In genomic region chr4:121796283-121796682, GRCh38 we compare ENCODE assay signal across 1 cellular context.
TF ChIP-seq lines count a peak whose summit lies in the region.

No MANE protein-coding gene starts in this region.

TF ChIP-seq in SK-N-SH treated with all-trans-retinoic acid at 6 μM for 48 hours, 23 proteins besides CTCF, POLR2A, EP300 and RAD21 (continued from another document):
- TF ChIP-seq, protein P1, sequence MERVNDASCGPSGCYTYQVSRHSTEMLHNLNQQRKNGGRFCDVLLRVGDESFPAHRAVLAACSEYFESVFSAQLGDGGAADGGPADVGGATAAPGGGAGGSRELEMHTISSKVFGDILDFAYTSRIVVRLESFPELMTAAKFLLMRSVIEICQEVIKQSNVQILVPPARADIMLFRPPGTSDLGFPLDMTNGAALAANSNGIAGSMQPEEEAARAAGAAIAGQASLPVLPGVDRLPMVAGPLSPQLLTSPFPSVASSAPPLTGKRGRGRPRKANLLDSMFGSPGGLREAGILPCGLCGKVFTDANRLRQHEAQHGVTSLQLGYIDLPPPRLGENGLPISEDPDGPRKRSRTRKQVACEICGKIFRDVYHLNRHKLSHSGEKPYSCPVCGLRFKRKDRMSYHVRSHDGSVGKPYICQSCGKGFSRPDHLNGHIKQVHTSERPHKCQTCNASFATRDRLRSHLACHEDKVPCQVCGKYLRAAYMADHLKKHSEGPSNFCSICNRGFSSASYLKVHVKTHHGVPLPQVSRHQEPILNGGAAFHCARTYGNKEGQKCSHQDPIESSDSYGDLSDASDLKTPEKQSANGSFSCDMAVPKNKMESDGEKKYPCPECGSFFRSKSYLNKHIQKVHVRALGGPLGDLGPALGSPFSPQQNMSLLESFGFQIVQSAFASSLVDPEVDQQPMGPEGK (CRISPR knock-in tag; IDR thresholded peaks at IDR 0.05; ENCODE audit: borderline replicate concordance), result no peak
- TF ChIP-seq SNAI2 (CRISPR knock-in tag; IDR thresholded peaks at IDR 0.05) (no peak), ISL1 (CRISPR knock-in tag; IDR thresholded peaks at IDR 0.05) (no peak), RARB (CRISPR knock-in tag; IDR thresholded peaks at IDR 0.05) (no peak), TCF4 (CRISPR knock-in tag; IDR thresholded peaks at IDR 0.05; ENCODE audit: borderline replicate concordance) (no peak), ZNF565 (CRISPR knock-in tag; conservative IDR thresholded peaks at IDR 0.05; ENCODE audit: low read depth) (no peak), ZNF8 (CRISPR knock-in tag; IDR thresholded peaks at IDR 0.05) (no peak), ZNF70 (CRISPR knock-in tag; IDR thresholded peaks at IDR 0.05) (no peak), OSR1 (CRISPR knock-in tag; IDR thresholded peaks at IDR 0.05) (no peak)
- TF ChIP-seq, protein P2, sequence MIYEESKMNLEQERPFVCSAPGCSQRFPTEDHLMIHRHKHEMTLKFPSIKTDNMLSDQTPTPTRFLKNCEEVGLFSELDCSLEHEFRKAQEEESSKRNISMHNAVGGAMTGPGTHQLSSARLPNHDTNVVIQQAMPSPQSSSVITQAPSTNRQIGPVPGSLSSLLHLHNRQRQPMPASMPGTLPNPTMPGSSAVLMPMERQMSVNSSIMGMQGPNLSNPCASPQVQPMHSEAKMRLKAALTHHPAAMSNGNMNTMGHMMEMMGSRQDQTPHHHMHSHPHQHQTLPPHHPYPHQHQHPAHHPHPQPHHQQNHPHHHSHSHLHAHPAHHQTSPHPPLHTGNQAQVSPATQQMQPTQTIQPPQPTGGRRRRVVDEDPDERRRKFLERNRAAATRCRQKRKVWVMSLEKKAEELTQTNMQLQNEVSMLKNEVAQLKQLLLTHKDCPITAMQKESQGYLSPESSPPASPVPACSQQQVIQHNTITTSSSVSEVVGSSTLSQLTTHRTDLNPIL (CRISPR knock-in tag; IDR thresholded peaks at IDR 0.05; ENCODE audit: low read depth), result no peak
